Comparison of ENCODE assay signal across 8 cellular contexts in the genomic region with DNA sequence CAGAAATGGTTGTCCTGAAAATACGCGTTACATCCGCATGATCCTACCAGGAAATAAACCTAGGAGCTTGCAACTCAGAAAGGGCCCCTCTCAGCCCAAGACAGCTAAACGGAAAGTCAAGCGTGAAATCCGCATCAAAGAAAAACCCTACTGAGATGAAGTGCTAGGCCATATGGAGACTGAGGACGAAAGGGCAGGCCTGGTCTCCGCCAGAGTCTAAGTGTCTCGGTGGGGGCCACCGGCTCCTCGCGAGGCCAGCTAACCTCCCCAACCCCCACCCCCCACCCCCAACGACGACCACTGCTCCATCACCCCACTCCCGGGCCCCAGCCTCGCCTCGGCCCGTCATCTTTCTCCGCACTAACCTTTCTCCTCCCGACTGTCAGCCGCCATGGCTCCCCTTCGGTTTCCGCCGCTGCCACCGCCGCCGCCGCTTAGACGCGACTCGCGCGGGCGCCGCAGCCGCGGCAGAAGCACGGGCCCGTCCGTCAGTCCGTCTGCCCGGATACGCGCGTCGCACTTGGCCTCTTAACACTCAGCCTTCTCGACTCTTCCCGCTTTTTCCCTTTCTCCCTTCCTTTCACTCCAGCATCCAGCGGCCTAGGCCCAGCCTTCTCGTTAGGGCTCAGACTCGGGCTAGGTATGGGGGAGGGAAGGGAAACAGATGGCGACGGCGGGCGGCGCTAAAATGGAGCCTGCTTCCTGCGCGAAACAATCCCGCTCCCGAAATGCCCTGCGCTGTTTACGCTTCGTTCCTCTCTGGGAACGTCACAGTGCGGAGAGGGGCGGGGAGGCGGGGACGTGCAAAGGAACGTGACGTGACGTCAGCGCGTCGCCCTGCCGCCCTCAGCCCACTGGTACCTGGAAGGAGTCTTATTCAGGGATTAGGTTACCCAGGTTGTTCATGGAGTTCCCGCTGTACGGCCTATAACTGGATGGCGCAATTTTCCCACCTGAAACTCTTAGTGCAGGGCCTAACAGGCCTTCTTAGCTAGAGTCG.
DNase-seq lines count a peak whose midpoint lies in the region; ATAC-seq lines count a peak whose summit lies in the region.

TSS of gene YTHDC1 (minus strand) at position 730 of the 1,000 bp plus-strand sequence. CDS start at position 393, 337 bp downstream.

- ATAC-seq in GM19351 (IDR thresholded peaks at IDR 0.05; ENCODE audit: unreplicated experiment) (peak; percentile 92), HG03521 (IDR thresholded peaks at IDR 0.05; ENCODE audit: unreplicated experiment) (peak; percentile 96)

- DNase-seq in C1 segment of cervical spinal cord (lab: John Stamatoyannopoulos, UW) = peak; percentile 64 to 95 (median 90)
- peak; percentile 94 for DNase-seq in NCI-H748 (lab: John Stamatoyannopoulos, UW; ENCODE audit: unreplicated experiment)
- peak; percentile 96 for DNase-seq in activated CD4-positive, alpha-beta T cell treated with anti-CD3 and anti-CD28 coated beads, Interleukin-2, amount 50 U/mL, for 1 hour
- peak; percentile 95 for DNase-seq in dedifferentiated amniotic fluid mesenchymal stem cell (ENCODE audit: extremely low spot score)
- peak; percentile 99 for DNase-seq in left kidney (ENCODE audit: low read depth, low spot score)
- DNase-seq in stimulated activated CD4-positive, alpha-beta T cell treated with anti-CD3 and anti-CD28 coated beads, Interleukin-2, amount 100 ng/mL, for 24 hours = peak; percentile 95 to 97

Comparison
In these comparisons a context has a peak if more than half of its experiments do, and no peak if none do; other contexts are left out.
1. Peak in every context shown above with its lines: DNase-seq and ATAC-seq.